ENCODE assay signal across 31 cellular contexts in genomic region chr18:9694174-9694573, GRCh38.
"Had no signal": no experiment of that assay in that cellular context is flagged by ENCODE, and none has a peak within 500 bp of the region (broad histone marks: within the 10 kb centered on the region; RNA-seq: fewer than 3 reads in every experiment).

No MANE protein-coding gene starts in this region.

- DNase-seq: hypothalamus; immature natural killer cell; kidney; left colon; left lung; lower lobe of right lung; mammary epithelial cell; mesenchymal stem cell; naive B cell; natural killer cell; nephron progenitor cell; nucleus accumbens; pancreas; posterior cingulate gyrus; retina; right cardiac atrium; small intestine; spleen; stimulated activated CD4-positive, alpha-beta T cell treated with anti-CD3 and anti-CD28 coated beads, Interleukin-2, amount 100 ng/mL, for 48 hours; stimulated activated CD4-positive, alpha-beta T cell treated with anti-CD3 and anti-CD28 coated beads, Interleukin-4, amount 100 ng/mL, for 4 hours; stimulated activated CD8-positive, alpha-beta memory T cell treated with anti-CD3 and anti-CD28 coated beads, Interleukin-4, amount 100 ng/mL, for 48 hours; stimulated activated naive B cell treated with anti-CD40 and anti-IgM and Interleukin-4, amounts not matched to agents 10 μg/mL and 1 μg/mL and 100 μg/mL, for 72 hours; stimulated activated naive CD8-positive, alpha-beta T cell treated with anti-CD3 and anti-CD28 coated beads, Interleukin-15, Interleukin-2, amounts not matched to agents 100 U/mL and 50 U/mL, for 24 hours; stomach; testis; thyroid gland; transverse colon; upper lobe of right lung; uterus had no signal

- H3K4me1 ChIP-seq: lower lobe of right lung, neural progenitor cell, pancreas, prostate gland, stomach, thyroid gland, transverse colon, upper lobe of right lung, uterus had no signal

- H3K9me3 ChIP-seq: left lung, lower lobe of right lung, pancreas, prostate gland, spleen, stomach, testis, thyroid gland, transverse colon, upper lobe of right lung, uterus had no signal

- H3K27me3 ChIP-seq: left lung, neural progenitor cell, pancreas, spleen, stomach, testis, thyroid gland, transverse colon, upper lobe of right lung, uterus had no signal

- H3K36me3 ChIP-seq: left lung, lower lobe of right lung, neural progenitor cell, pancreas, prostate gland, spleen, stomach, thyroid gland, transverse colon, upper lobe of right lung, uterus had no signal

- H3K27ac ChIP-seq: left lung, lower lobe of right lung, neural progenitor cell, pancreas, prostate gland, spleen, stomach, testis, thyroid gland, transverse colon, upper lobe of right lung, uterus had no signal

- H3K4me3 ChIP-seq: left lung, lower lobe of right lung, neural progenitor cell, pancreas, prostate gland, spleen, stomach, testis, thyroid gland, transverse colon, upper lobe of right lung, uterus had no signal
